Comparison of ENCODE assay signal across 22 cellular contexts in genomic region chr9:75065513-75065912, GRCh38. TPM values are rescaled to one million over a fixed set of nuclear protein-coding genes. Genes with fewer than 3 reads are reported as not detected.
DNase-seq lines count a peak whose midpoint lies in the region; ATAC-seq and TF ChIP-seq lines count a peak whose summit lies in the region.
"Had no signal": no experiment of that assay in that cellular context is flagged by ENCODE, and none has a peak within 500 bp of the region (broad histone marks: within the 10 kb centered on the region; RNA-seq: fewer than 3 reads in every experiment).

No MANE protein-coding gene starts in this region.

- peaks cover 8% of the 10 kb centered on the region for H3K4me1 Mint-ChIP-seq in CD4-positive, alpha-beta T cell (ENCODE audit: low read depth)
- no peaks in the 10 kb centered on the region for H3K4me1 Mint-ChIP-seq in CD8-positive, alpha-beta T cell (ENCODE audit: low read depth)
- H3K4me1 Mint-ChIP-seq: CD14-positive monocyte; CD8-positive, alpha-beta memory T cell had no signal

- H3K4me1 ChIP-seq in CD8-positive, alpha-beta T cell (ENCODE audit: insufficient read depth, low read length), result no peaks in the 10 kb centered on the region
- H3K4me1 ChIP-seq: A549; BE2C; BLaER1 treated with 17β-estradiol and CSF1 and Interleukin-3, amounts not matched to agents 10 nM and 100 nM had no signal

- H3K27ac ChIP-seq in CD4-positive, alpha-beta T cell (ENCODE audit: low read depth, low read length), result no peak overlapping the region
- H3K27ac ChIP-seq in CD8-positive, alpha-beta T cell (ENCODE audit: low read depth, low read length), result no peak overlapping the region
- peak overlapping the region in 31 of 59 donors; percentile 5 to 84 (median 61) for H3K27ac ChIP-seq in dorsolateral prefrontal cortex
- H3K27ac ChIP-seq: A549; BLaER1 treated with 17β-estradiol and CSF1 and Interleukin-3, amounts not matched to agents 10 nM and 100 nM had no signal

- peaks cover 91% of the 10 kb centered on the region for H3K36me3 Mint-ChIP-seq in CD4-positive, alpha-beta T cell (ENCODE audit: low read depth)
- peaks cover 71% of the 10 kb centered on the region for H3K36me3 Mint-ChIP-seq in CD8-positive, alpha-beta T cell

- CTCF ChIA-PET in CD4-positive, alpha-beta T cell (lab: Charles Lee), result interaction anchor here (1.3 kb wide), 1 partner anchor 39 kb away, joined by 3 read pairs; no protein-coding TSS in a partner anchor
- CTCF ChIA-PET in CD8-positive, alpha-beta T cell (lab: Charles Lee), result interaction anchor here (6.2 kb wide), 1 partner anchor 291 kb away, joined by 34 read pairs; no protein-coding TSS in a partner anchor

- no peaks in the 10 kb centered on the region for H3K27me3 Mint-ChIP-seq in CD4-positive, alpha-beta T cell
- H3K27me3 Mint-ChIP-seq in CD8-positive, alpha-beta T cell (ENCODE audit: low read depth), result no peaks in the 10 kb centered on the region
- H3K27me3 Mint-ChIP-seq: CD8-positive, alpha-beta memory T cell had no signal

- no peak overlapping the region for H3K4me3 ChIP-seq in CD8-positive, alpha-beta T cell (ENCODE audit: low read depth, low read length)
- no peak overlapping the region for H3K4me3 ChIP-seq in dorsolateral prefrontal cortex
- H3K4me3 ChIP-seq: A549; BLaER1 treated with 17β-estradiol and CSF1 and Interleukin-3, amounts not matched to agents 10 nM and 100 nM; GM23338 had no signal

- no peaks in the 10 kb centered on the region for H3K9me3 Mint-ChIP-seq in CD4-positive, alpha-beta T cell
- H3K9me3 Mint-ChIP-seq in CD8-positive, alpha-beta T cell, result no peaks in the 10 kb centered on the region
- H3K9me3 Mint-ChIP-seq: CD14-positive monocyte; CD8-positive, alpha-beta memory T cell; GM23338; H9 had no signal

- TF ChIP-seq CTCF in CD4-positive, alpha-beta T cell (IDR thresholded peaks at IDR 0.05), result no peak
- TF ChIP-seq CTCF in CD8-positive, alpha-beta T cell (IDR thresholded peaks at IDR 0.05), result no peak
- no peak for TF ChIP-seq CTCF in dorsolateral prefrontal cortex (IDR thresholded peaks at IDR 0.05 in 54 of 56, conservative IDR thresholded peaks at IDR 0.05 in 2 of 56; ENCODE audit: low read depth in 1 of 56, partially characterized antibody in 56 of 56)

- H3K9me3 ChIP-seq in CD4-positive, alpha-beta T cell (ENCODE audit: control insufficient read depth, low read length), result no peaks in the 10 kb centered on the region
- H3K9me3 ChIP-seq in CD8-positive, alpha-beta T cell (ENCODE audit: low read length), result no peaks in the 10 kb centered on the region
- H3K9me3 ChIP-seq: A549, BE2C had no signal

- POLR2A ChIA-PET in CD4-positive, alpha-beta T cell (lab: Charles Lee), result no interaction called here
- POLR2A ChIA-PET in CD8-positive, alpha-beta T cell (lab: Charles Lee), result no interaction called here

- H3K4me3 Mint-ChIP-seq in CD4-positive, alpha-beta T cell, result no peak overlapping the region
- H3K4me3 Mint-ChIP-seq in CD8-positive, alpha-beta T cell, result no peak overlapping the region
- H3K4me3 Mint-ChIP-seq: CD14-positive monocyte; CD8-positive, alpha-beta memory T cell; GM23338; H9 had no signal

- no peak for ATAC-seq in CD4-positive, alpha-beta T cell (ENCODE audit: poor library complexity)
- ATAC-seq in CD8-positive, alpha-beta T cell, result peak; percentile 36
- ATAC-seq in stimulated activated naive CD8-positive, alpha-beta T cell treated with anti-CD3 and anti-CD28 coated beads, Interleukin-15, Interleukin-2, amounts not matched to agents 100 U/mL and 50 U/mL, for 24 hours, result no peak
- ATAC-seq in GM18909 (IDR thresholded peaks at IDR 0.05; ENCODE audit: poor library complexity, unreplicated experiment), result no peak
- ATAC-seq: A549, GM23338, HCT116 had no signal

- intact Hi-C loops in CD4-positive, alpha-beta T cell (cut with DNase I, micrococcal nuclease), result loop anchor here in 1 of 2 experiments (5.0 kb wide), 1 partner anchor 33 kb away; no protein-coding TSS in a partner anchor
- intact Hi-C loops in CD8-positive, alpha-beta T cell (cut with DNase I, micrococcal nuclease), result no loop called here
- intact Hi-C loops in dorsolateral prefrontal cortex (cut with DNase I), result no loop called here

- no peak for DNase-seq in CD4-positive, alpha-beta T cell
- DNase-seq in CD8-positive, alpha-beta T cell, result no peak
- DNase-seq in NAMALWA (ENCODE audit: low spot score), result peak; percentile 13
- DNase-seq in dorsolateral prefrontal cortex, result no peak
- DNase-seq in stimulated activated naive CD8-positive, alpha-beta T cell treated with anti-CD3 and anti-CD28 coated beads, Interleukin-15, Interleukin-2, amounts not matched to agents 100 U/mL and 50 U/mL, for 24 hours, result no peak
- DNase-seq in putamen (ENCODE audit: low spot score), result no peak
- DNase-seq: 8988T; ACHN; AML-193; BE2C; CD8-positive, alpha-beta memory T cell; DMS 273 treated with DMSO at 0.1 percent for 48 hours; DMS79; EL; GDM1; H9 had no signal

- peak overlapping the region; percentile 14 for H3K27ac Mint-ChIP-seq in CD4-positive, alpha-beta T cell
- no peak overlapping the region for H3K27ac Mint-ChIP-seq in CD8-positive, alpha-beta T cell
- H3K27ac Mint-ChIP-seq: CD14-positive monocyte, GM23338, H9 had no signal

- H3K36me3 ChIP-seq in CD8-positive, alpha-beta T cell (ENCODE audit: insufficient read depth, low read length), result peaks cover 19% of the 10 kb centered on the region
- H3K36me3 ChIP-seq: BE2C had no signal

- no peaks in the 10 kb centered on the region for H3K27me3 ChIP-seq in CD4-positive, alpha-beta T cell (ENCODE audit: control insufficient read depth, insufficient read depth, low read length)
- no peaks in the 10 kb centered on the region for H3K27me3 ChIP-seq in CD8-positive, alpha-beta T cell (ENCODE audit: insufficient read depth, low read length)
- H3K27me3 ChIP-seq in dorsolateral prefrontal cortex, result no peaks in the 10 kb centered on the region
- H3K27me3 ChIP-seq: BE2C; BLaER1 treated with 17β-estradiol and CSF1 and Interleukin-3, amounts not matched to agents 10 nM and 100 nM had no signal

RNA-seq across cellular contexts. Expression of gene NMRK1, which starts 22.4 kb away (rescaled TPM):
- total RNA-seq in CD4-positive, alpha-beta T cell, result 10 to 100 TPM; 45.3 to 46.5 TPM
- 10 to 100 TPM; 35.8 to 37.2 TPM for total RNA-seq in CD8-positive, alpha-beta T cell
- 10 to 100 TPM; 13.8 to 51.6 (median 30.0) TPM for total RNA-seq in dorsolateral prefrontal cortex

RNA-seq across cellular contexts. Expression of gene OSTF1, which starts 22.8 kb away (rescaled TPM):
- total RNA-seq in CD4-positive, alpha-beta T cell, result 10 to 100 TPM; 31.3 to 32.8 TPM
- 10 to 100 TPM; 29.1 to 30.3 TPM for total RNA-seq in CD8-positive, alpha-beta T cell
- total RNA-seq in dorsolateral prefrontal cortex, result 10 to 100 TPM; 26.5 to 76.4 (median 58.6) TPM

RNA-seq across cellular contexts. Expression of gene CARNMT1, which starts 37.4 kb away (rescaled TPM):
- total RNA-seq in CD4-positive, alpha-beta T cell, result 10 to 100 TPM; 25.2 to 25.3 TPM
- 10 to 100 TPM; 23.5 to 26.8 TPM for total RNA-seq in CD8-positive, alpha-beta T cell
- 10 to 100 TPM; 14.3 to 36.6 (median 21.8) TPM for total RNA-seq in dorsolateral prefrontal cortex

Comparison
In these comparisons a context has a peak if more than half of its experiments do, and no peak if none do; other contexts are left out.
1. H3K27ac ChIP-seq: peak in dorsolateral prefrontal cortex (31 of 59); none in CD4-positive, alpha-beta T cell (single experiment) and CD8-positive, alpha-beta T cell (single experiment).